In the genomic region with DNA sequence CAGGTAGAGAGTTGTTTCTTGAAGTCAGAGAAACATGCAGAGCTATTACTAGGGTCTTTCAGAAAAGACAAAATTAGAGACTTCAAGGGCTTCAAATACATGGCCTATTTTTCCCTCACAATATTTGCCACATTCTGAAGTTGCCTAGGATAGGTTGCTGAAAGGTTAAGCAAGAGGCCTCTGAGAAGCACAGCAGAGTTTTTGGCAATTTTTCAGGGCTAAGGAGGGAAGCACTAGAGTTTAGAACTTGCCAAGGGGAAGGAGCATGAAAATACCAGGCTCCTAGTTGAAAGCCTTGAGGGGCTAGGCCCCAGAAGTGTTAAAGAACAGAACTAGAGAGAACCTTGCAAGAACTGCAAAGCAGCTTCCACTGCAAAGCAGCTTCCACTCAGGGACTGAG, we compare ENCODE assay signal across 18 cellular contexts.
"Had no signal": no experiment of that assay in that cellular context is flagged by ENCODE, and none has a peak within 500 bp of the region (broad histone marks: within the 10 kb centered on the region; RNA-seq: fewer than 3 reads in every experiment).

No MANE protein-coding gene starts in this region.

- H3K4me1 ChIP-seq: testis had no signal

- H3K36me3 ChIP-seq: ovary had no signal

- H3K27ac Mint-ChIP-seq: activated CD4-positive, alpha-beta memory T cell treated with anti-CD3 and anti-CD28 coated beads, Interleukin-2, amount 10 ng/mL, durations not matched to agents 7 days and 5 days; activated CD4-positive, alpha-beta T cell treated with anti-CD3 and anti-CD28 coated beads for 36 hours; activated T-cell treated with anti-CD3 and anti-CD28 coated beads, Interleukin-2, amount 50 U/mL, for 72 hours; T-cell had no signal

- ATAC-seq: activated CD4-positive, alpha-beta T cell treated with anti-CD3 and anti-CD28 coated beads for 36 hours; activated T-cell treated with anti-CD3 and anti-CD28 coated beads, Interleukin-2, amount 50 U/mL, for 72 hours; stimulated activated naive CD8-positive, alpha-beta T cell treated with anti-CD3 and anti-CD28 coated beads, Interleukin-15, Interleukin-2, amounts not matched to agents 100 U/mL and 50 U/mL, for 24 hours; T-cell had no signal

- H3K9me3 ChIP-seq: ovary, testis had no signal

- DNase-seq: activated CD4-positive, alpha-beta memory T cell treated with anti-CD3 and anti-CD28 coated beads, Interleukin-2, amount 10 ng/mL, durations not matched to agents 7 days and 5 days; activated CD4-positive, alpha-beta T cell treated with anti-CD3 and anti-CD28 coated beads for 36 hours; activated naive CD4-positive, alpha-beta T cell; activated T-cell treated with anti-CD3 and anti-CD28 coated beads, Interleukin-2, amount 50 U/mL, for 72 hours; dermis blood vessel endothelial cell; erythroblast; foreskin melanocyte; heart left ventricle; ovary; stimulated activated CD4-positive, alpha-beta T cell treated with anti-CD3 and anti-CD28 coated beads, Interleukin-2, amount 100 ng/mL, for 48 hours; stimulated activated CD8-positive, alpha-beta memory T cell treated with anti-CD3 and anti-CD28 coated beads, Interleukin-4, amount 100 ng/mL, for 48 hours; stimulated activated naive CD8-positive, alpha-beta T cell treated with anti-CD3 and anti-CD28 coated beads, Interleukin-15, Interleukin-2, amounts not matched to agents 100 U/mL and 50 U/mL, for 24 hours; T-cell; T1000; testis had no signal

- H3K27me3 ChIP-seq: heart left ventricle, ovary, testis had no signal

- H3K27ac ChIP-seq: ovary, VCaP had no signal

- H3K4me3 Mint-ChIP-seq: activated CD4-positive, alpha-beta memory T cell treated with anti-CD3 and anti-CD28 coated beads, Interleukin-2, amount 10 ng/mL, durations not matched to agents 7 days and 5 days; activated CD4-positive, alpha-beta T cell treated with anti-CD3 and anti-CD28 coated beads for 36 hours; activated T-cell treated with anti-CD3 and anti-CD28 coated beads, Interleukin-2, amount 50 U/mL, for 72 hours; neural crest cell; T-cell had no signal

- H3K27me3 Mint-ChIP-seq: activated CD4-positive, alpha-beta memory T cell treated with anti-CD3 and anti-CD28 coated beads, Interleukin-2, amount 10 ng/mL, durations not matched to agents 7 days and 5 days; activated CD4-positive, alpha-beta T cell treated with anti-CD3 and anti-CD28 coated beads for 36 hours; T-cell had no signal

- H3K4me3 ChIP-seq: heart left ventricle, lung, ovary, testis had no signal
